8 cellular contexts compared by ENCODE assay signal in genomic region chr10:98262571-98262970, GRCh38. TPM values are rescaled to one million over a fixed set of nuclear protein-coding genes. Genes with fewer than 3 reads are reported as not detected.
DNase-seq lines count a peak whose midpoint lies in the region; ATAC-seq and TF ChIP-seq lines count a peak whose summit lies in the region.

No MANE protein-coding gene starts in this region.

- H3K36me3 ChIP-seq in BJ (ENCODE audit: control insufficient read depth, insufficient read depth, low read length) (peaks cover 16% of the 10 kb centered on the region), SJCRH30 (no peaks in the 10 kb centered on the region)

- CTCF ChIA-PET in BJ (lab: Yijun Ruan, JAX), result interaction anchor here (0.7 to 3.6 kb wide), 21 partner anchors 8 to 202 kb away, joined by 3 to 33 read pairs (median 3); no protein-coding TSS in a partner anchor

- DNase-seq in BJ (ENCODE audit: low read depth) (no peak), HCEC 1CT (peak; percentile 40), SJCRH30 (peak; percentile 50 to 62), foreskin keratinocyte (no peak), NCI-H446 treated with DMSO at 0.1 percent for 48 hours (lab: John Stamatoyannopoulos, UW) (no peak)
- no peak for DNase-seq in stimulated activated naive B cell treated with anti-CD40 and anti-IgM and Interleukin-4, amounts not matched to agents 10 μg/mL and 1 μg/mL and 100 μg/mL, for 72 hours

- H3K4me1 Mint-ChIP-seq in stimulated activated naive B cell treated with anti-CD40 and anti-IgM and Interleukin-4, amounts not matched to agents 10 μg/mL and 1 μg/mL and 100 μg/mL, for 72 hours, result peaks cover 5 to 8% of the 10 kb centered on the region in 2 donors

- H3K27ac ChIP-seq in SJCRH30, result no peak overlapping the region
- no peak overlapping the region for H3K27ac ChIP-seq in foreskin keratinocyte

- H3K4me3 Mint-ChIP-seq in stimulated activated naive B cell treated with anti-CD40 and anti-IgM and Interleukin-4, amounts not matched to agents 10 μg/mL and 1 μg/mL and 100 μg/mL, for 72 hours, result no peak overlapping the region

- POLR2A ChIA-PET in BJ (lab: Charles Lee), result interaction anchor here (0.8 kb wide), 1 partner anchor 9 kb away, joined by 20 read pairs; no protein-coding TSS in a partner anchor

- H3K36me3 Mint-ChIP-seq in stimulated activated naive B cell treated with anti-CD40 and anti-IgM and Interleukin-4, amounts not matched to agents 10 μg/mL and 1 μg/mL and 100 μg/mL, for 72 hours, result peaks cover 9 to 12% of the 10 kb centered on the region in 2 donors

- no peaks in the 10 kb centered on the region for H3K9me3 Mint-ChIP-seq in stimulated activated naive B cell treated with anti-CD40 and anti-IgM and Interleukin-4, amounts not matched to agents 10 μg/mL and 1 μg/mL and 100 μg/mL, for 72 hours

- H3K4me1 ChIP-seq in SJCRH30 (peaks cover 18% of the 10 kb centered on the region), foreskin keratinocyte (peaks cover 3% of the 10 kb centered on the region)

- H3K4me3 ChIP-seq in BJ (ENCODE audit: low read depth, low read length), result no peak overlapping the region
- no peak overlapping the region for H3K4me3 ChIP-seq in SJCRH30

- H3K27me3 Mint-ChIP-seq in stimulated activated naive B cell treated with anti-CD40 and anti-IgM and Interleukin-4, amounts not matched to agents 10 μg/mL and 1 μg/mL and 100 μg/mL, for 72 hours, result peaks cover 0 to 4% of the 10 kb centered on the region in 2 donors

- peak; percentile 58 for TF ChIP-seq CTCF in BJ (IDR thresholded peaks at IDR 0.05; ENCODE audit: insufficient read depth, low read depth, low read length)
- TF ChIP-seq CTCF in foreskin keratinocyte (conservative IDR thresholded peaks at IDR 0.05), result peak; percentile 69

- H3K27ac Mint-ChIP-seq in stimulated activated naive B cell treated with anti-CD40 and anti-IgM and Interleukin-4, amounts not matched to agents 10 μg/mL and 1 μg/mL and 100 μg/mL, for 72 hours, result no peak overlapping the region

- no peaks in the 10 kb centered on the region for H3K9me3 ChIP-seq in SJCRH30 (replicated peaks)

- ATAC-seq in foreskin keratinocyte (peak; percentile 46), GM21381 (IDR thresholded peaks at IDR 0.05; ENCODE audit: unreplicated experiment) (no peak), GM19023 (IDR thresholded peaks at IDR 0.05; ENCODE audit: unreplicated experiment) (no peak)
- ATAC-seq in stimulated activated naive B cell treated with anti-CD40 and anti-IgM and Interleukin-4, amounts not matched to agents 10 μg/mL and 1 μg/mL and 100 μg/mL, for 72 hours (replicated peaks), result peak; percentile 45 to 51

- no peaks in the 10 kb centered on the region for H3K27me3 ChIP-seq in BJ (ENCODE audit: control insufficient read depth, insufficient read depth, low read length)
- H3K27me3 ChIP-seq in SJCRH30, result no peaks in the 10 kb centered on the region
- peaks cover 6% of the 10 kb centered on the region for H3K27me3 ChIP-seq in foreskin keratinocyte

RNA-seq across cellular contexts. Expression of gene LOXL4, which starts 5.4 kb away (rescaled TPM):
- polyA plus RNA-seq in BJ (2011; rRNA removed), result 67.9 and 75.5 TPM in 2 replicates
- 32.5 and 61.1 TPM in 2 replicates for polyA minus RNA-seq in BJ (2011; rRNA and poly(A)+ RNA removed)
- total RNA-seq in SJCRH30 (2014; rRNA removed; shearing (Covaris generic)), result 8.1 and 8.7 TPM in 2 replicates
- 0.03 and 0.04 TPM in 2 replicates for total RNA-seq in foreskin keratinocyte
- polyA plus RNA-seq in foreskin keratinocyte, result 0.03 and 0.06 TPM in 2 replicates

Comparison
In these comparisons a context has a peak if more than half of its experiments do, and no peak if none do; other contexts are left out.
1. DNase-seq: peak in HCEC 1CT (single experiment) and SJCRH30 (2 of 2); none in BJ (single experiment), foreskin keratinocyte (0 of 2), stimulated activated naive B cell treated with anti-CD40 and anti-IgM and Interleukin-4, amounts not matched to agents 10 μg/mL and 1 μg/mL and 100 μg/mL, for 72 hours (single experiment) and NCI-H446 treated with DMSO at 0.1 percent for 48 hours (single experiment).
2. ATAC-seq: peak in foreskin keratinocyte (single experiment) and stimulated activated naive B cell treated with anti-CD40 and anti-IgM and Interleukin-4, amounts not matched to agents 10 μg/mL and 1 μg/mL and 100 μg/mL, for 72 hours (2 of 2); none in GM21381 (single experiment) and GM19023 (single experiment).